22 cellular contexts compared by ENCODE assay signal in genomic region chr1:46280092-46280491, GRCh38. TPM values are rescaled to one million over a fixed set of nuclear protein-coding genes. Genes with fewer than 3 reads are reported as not detected.
A peak's percentile ranks its signal among the peaks of the same experiment; 100 is the strongest.
DNase-seq lines count a peak whose midpoint lies in the region; ATAC-seq, FAIRE-seq and TF ChIP-seq lines count a peak whose summit lies in the region.
"Had no signal": no experiment of that assay in that cellular context is flagged by ENCODE, and none has a peak within 500 bp of the region (broad histone marks: within the 10 kb centered on the region; RNA-seq: fewer than 3 reads in every experiment).

No MANE protein-coding gene starts in this region.

- no TSS peak for BruUV-seq in GM12878 (replicated peaks; lab: Mats Ljungman, UMichigan)

- CTCF ChIA-PET in GM12878 (lab: Yijun Ruan, JAX) = interaction anchor here (1.2 kb wide), 1 partner anchor 30 kb away, joined by 3 read pairs; no protein-coding TSS in a partner anchor

- intact Hi-C loops in GM12878 (cut with micrococcal nuclease; ENCODE audit: unreplicated experiment) = no loop called here

- no peak overlapping the region for H4K8ac ChIP-seq in trophoblast cell (ENCODE audit: low read depth, low read length)

- DNase-seq in DND-41 = no peak
- no peak for DNase-seq in GM12878 (ENCODE audit: low read depth, low spot score)
- DNase-seq in trophoblast cell = no peak
- DNase-seq in NCI-H187 treated with DMSO at 0.1 percent for 48 hours (lab: John Stamatoyannopoulos, UW) = no peak
- no peak for DNase-seq in NCI-H82 (lab: John Stamatoyannopoulos, UW)
- no peak for DNase-seq in C1 segment of cervical spinal cord (lab: John Stamatoyannopoulos, UW)
- DNase-seq: CD4-positive, alpha-beta T cell; CD8-positive, alpha-beta memory T cell; DMS 273 treated with DMSO at 0.1 percent for 48 hours; DMS79; GF-D8; H9 had no signal

- H2BK120ac ChIP-seq in trophoblast cell (ENCODE audit: insufficient read depth, low read length, poor library complexity) = no peak overlapping the region

- TF ChIP-seq RAD21 in GM12878 (IDR thresholded peaks at IDR 0.05; ENCODE audit: insufficient read depth, low read depth, low read length) = no peak

- TF ChIP-seq EP300 in GM12878 (IDR thresholded peaks at IDR 0.05; ENCODE audit: borderline replicate concordance in 1 of 2, control insufficient read depth in 1 of 2, low read depth in 2 of 2, low read length in 2 of 2) = no peak

- POLR2A ChIA-PET in GM12878 (lab: Charles Lee) = no interaction called here

- no peak overlapping the region for H3K18ac ChIP-seq in trophoblast cell (ENCODE audit: low read length)

- RAD21 ChIA-PET in GM12878 (lab: Charles Lee; ENCODE audit: unreplicated experiment) = no interaction called here

- no peak overlapping the region for H2BK5ac ChIP-seq in trophoblast cell (ENCODE audit: low read depth, low read length, poor library complexity)

- H3K36me3 ChIP-seq in DND-41 (ENCODE audit: insufficient read depth, low read length) (peaks cover 96% of the 10 kb centered on the region), GM12878 (ENCODE audit: control insufficient read depth in 2 of 2, insufficient read depth in 2 of 2, low read length in 1 of 2) (peaks cover 27 to 49% of the 10 kb centered on the region in 2 experiments), trophoblast cell (ENCODE audit: control insufficient read depth in 1 of 2, insufficient read depth in 2 of 2, low read length in 2 of 2) (peaks cover 33 to 54% of the 10 kb centered on the region in 2 experiments)

- in situ Hi-C loops in GM12878 (cut with MboI) = no loop called here

- H3K9me3 ChIP-seq in DND-41 (ENCODE audit: insufficient read depth, low read length, severe bottlenecking) (no peaks in the 10 kb centered on the region), GM12878 (replicated peaks; ENCODE audit: control insufficient read depth, insufficient read depth, low read length) (no peaks in the 10 kb centered on the region), trophoblast cell (ENCODE audit: insufficient read depth, low read depth, low read length) (no peaks in the 10 kb centered on the region)
- H3K9me3 ChIP-seq: BLaER1 had no signal

- H3K4me1 ChIP-seq in DND-41 (ENCODE audit: insufficient read depth, low read length) (peaks cover 9% of the 10 kb centered on the region), GM12878 (ENCODE audit: control insufficient read depth, insufficient read depth, low read length) (no peaks in the 10 kb centered on the region), trophoblast cell (ENCODE audit: control insufficient read depth in 1 of 2, insufficient read depth in 2 of 2, low read length in 2 of 2) (peaks cover 4 to 5% of the 10 kb centered on the region in 2 experiments)
- H3K4me1 ChIP-seq: BLaER1 had no signal

- H2AFZ ChIP-seq in DND-41 (ENCODE audit: low read depth, low read length) (no peak overlapping the region), GM12878 (ENCODE audit: control insufficient read depth, low read depth, low read length) (no peak overlapping the region), trophoblast cell (ENCODE audit: insufficient read depth, low read length, poor library complexity) (no peak overlapping the region)
- H2AFZ ChIP-seq: GM23338 had no signal

- H3K9ac ChIP-seq in DND-41 (ENCODE audit: low read depth, low read length) = no peak overlapping the region
- H3K9ac ChIP-seq in GM12878 (ENCODE audit: control insufficient read depth, insufficient read depth, low read length) = no peak overlapping the region
- H3K9ac ChIP-seq in trophoblast cell (ENCODE audit: low read length) = no peak overlapping the region
- H3K9ac ChIP-seq: BLaER1 had no signal

- peaks cover 5% of the 10 kb centered on the region for H3K79me2 ChIP-seq in DND-41 (ENCODE audit: insufficient read depth, low read length)
- H3K79me2 ChIP-seq in GM12878 (ENCODE audit: control insufficient read depth, insufficient read depth, low read length) = no peaks in the 10 kb centered on the region
- no peaks in the 10 kb centered on the region for H3K79me2 ChIP-seq in trophoblast cell (ENCODE audit: control insufficient read depth, insufficient read depth, low read length, poor library complexity)

- peak overlapping the region; percentile 20 for H4K12ac ChIP-seq in trophoblast cell (ENCODE audit: low read depth, low read length)

- no peak for FAIRE-seq in GM12878 (lab: Jason Lieb, UNC)
- FAIRE-seq: A204.1, D721Med, GM12892, GM19239 had no signal

- H3K27ac ChIP-seq in 22Rv1 = peak overlapping the region; percentile 27; the same call in 1 of the 2 replicates
- no peak overlapping the region for H3K27ac ChIP-seq in DND-41 (ENCODE audit: low read length)
- H3K27ac ChIP-seq in GM12878 (ENCODE audit: control insufficient read depth, insufficient read depth) = no peak overlapping the region
- H3K27ac ChIP-seq in trophoblast cell (ENCODE audit: low read depth, low read length) = no peak overlapping the region
- H3K27ac ChIP-seq: BLaER1 had no signal

- H3K23ac ChIP-seq in trophoblast cell (ENCODE audit: low read length) = no peak overlapping the region

- WGBS in GM12878 (ENCODE audit: insufficient coverage, insufficient replicate concordance, low lambda C conversion rate, missing lambda C conversion rate) = 96% methylated on average over 3 of the region's 3 CpGs
- no CpG with 5 or more reads among the region's 3 CpGs for WGBS in trophoblast cell (ENCODE audit: extremely low coverage, insufficient coverage, insufficient read length)

- TF ChIP-seq POLR2A in GM12878 (IDR thresholded peaks at IDR 0.05; ENCODE audit: low read depth, low read length) = no peak

- H3K4me2 ChIP-seq in DND-41 (ENCODE audit: insufficient read depth, low read length) = no peak overlapping the region
- no peak overlapping the region for H3K4me2 ChIP-seq in GM12878 (ENCODE audit: control insufficient read depth, insufficient read depth)
- no peak overlapping the region for H3K4me2 ChIP-seq in trophoblast cell (ENCODE audit: low read length)
- H3K4me2 ChIP-seq: BLaER1, GM23338 had no signal

- H3K4me3 ChIP-seq in DND-41 (ENCODE audit: low read depth in 1 of 2, low read length in 2 of 2) = no peak overlapping the region
- H3K4me3 ChIP-seq in GM12878 = no peak overlapping the region
- no peak overlapping the region for H3K4me3 ChIP-seq in trophoblast cell (ENCODE audit: low read depth, low read length)
- H3K4me3 ChIP-seq: BLaER1, GM23338 had no signal

- no peak overlapping the region for H2AK5ac ChIP-seq in trophoblast cell (ENCODE audit: low read length)

- H3K79me1 ChIP-seq in trophoblast cell (ENCODE audit: low read length) = no peaks in the 10 kb centered on the region

- ATAC-seq in DND-41 (ENCODE audit: insufficient read depth, low read depth) (0 out of 3 replicates have a peak, but pooled peaks have one; percentile 6), GM12878 (no peak), GM21723 (IDR thresholded peaks at IDR 0.05; ENCODE audit: unreplicated experiment) (no peak)
- ATAC-seq: GM23338, HCT116 had no signal

- no peak overlapping the region for H2BK12ac ChIP-seq in trophoblast cell (ENCODE audit: low read length)

- TF ChIP-seq CTCF in 22Rv1 (IDR thresholded peaks at IDR 0.05) (no peak), DND-41 (IDR thresholded peaks at IDR 0.05; ENCODE audit: borderline replicate concordance, extremely low read depth, low read length, poor library complexity, severe bottlenecking) (no peak), GM12878 (IDR thresholded peaks at IDR 0.05 in 2 of 3, conservative IDR thresholded peaks at IDR 0.05 in 1 of 3; ENCODE audit: control insufficient read depth in 2 of 3, extremely low read depth in 1 of 3, insufficient read depth in 1 of 3, low read depth in 3 of 3, low read length in 3 of 3) (no peak)

- H3K4ac ChIP-seq in trophoblast cell (ENCODE audit: low read depth, low read length) = no peak overlapping the region

- no peaks in the 10 kb centered on the region for H3K27me3 ChIP-seq in DND-41 (ENCODE audit: insufficient read depth, low read length, poor library complexity)
- no peaks in the 10 kb centered on the region for H3K27me3 ChIP-seq in GM12878 (replicated peaks in 1 of 2; ENCODE audit: control insufficient read depth in 2 of 2, insufficient read depth in 2 of 2, low read length in 1 of 2)
- no peaks in the 10 kb centered on the region for H3K27me3 ChIP-seq in trophoblast cell (ENCODE audit: insufficient read depth, low read length)
- H3K27me3 ChIP-seq: BLaER1 had no signal

- no peak overlapping the region for H4K91ac ChIP-seq in trophoblast cell (ENCODE audit: low read depth, low read length)

- H3K14ac ChIP-seq in trophoblast cell (ENCODE audit: low read length) = no peak overlapping the region

- SMC1A ChIA-PET in GM12878 (lab: Charles Lee; ENCODE audit: uncharacterized antibody, unreplicated experiment) = no interaction called here

- H4K20me1 ChIP-seq in DND-41 (ENCODE audit: insufficient read depth, low read length) (peaks cover 10% of the 10 kb centered on the region), GM12878 (ENCODE audit: control insufficient read depth, insufficient read depth) (no peaks in the 10 kb centered on the region)

RNA-seq across cellular contexts. Expression of gene LRRC41, which starts 23.3 kb away (rescaled TPM):
- total RNA-seq in GM12878 (2013; cell fraction: nucleolus; rRNA removed) = 65.4 and 65.5 TPM in 2 replicates
- 62.7 and 65.7 TPM in 2 replicates for total RNA-seq in GM12878 (2014; rRNA removed)
- 35.1 and 36.3 TPM in 2 replicates for total RNA-seq in GM12878 (2014; rRNA removed; fragmentation: Illumina TruSeq; extraction: Trizol)
- 56.7 and 57.7 TPM in 2 replicates for total RNA-seq in GM12878 (2021)
- 25.2 TPM for polyA plus RNA-seq in GM12878 (2011; ENCODE audit: low read depth)
- 25.3 and 43.3 TPM in 2 replicates for polyA plus RNA-seq in GM12878 (2011; rRNA removed)
- polyA plus RNA-seq in GM12878 (2011; cell fraction: cytosol; rRNA removed) = 50.6 and 56.7 TPM in 2 replicates
- polyA plus RNA-seq in GM12878 (2011; cell fraction: nucleus; rRNA removed) = 62.8 and 70.9 TPM in 2 replicates
- 42.1 and 42.9 TPM in 2 replicates for polyA plus RNA-seq in GM12878 (2012)
- polyA plus RNA-seq in GM12878 (2014; fragmentation: Illumina TruSeq; extraction: Trizol) = 18.5 and 40.1 TPM in 2 replicates
- polyA plus RNA-seq in GM12878 (2014; fragmentation: Nextera tagmentation; extraction: Ambion mirVana) = 10 to 100 TPM; 12.0 to 12.6 TPM
- polyA plus RNA-seq in GM12878 (2014; rRNA removed) = 53.8 and 55.6 TPM in 2 replicates
- polyA plus RNA-seq in GM12878 (2016; fragmentation: Nextera tagmentation; extraction: Ambion mirVana) = 10 to 100 TPM; 67.3 to 79.9 TPM
- 40.8 and 80.5 TPM in 2 replicates for polyA minus RNA-seq in GM12878 (2011; rRNA and poly(A)+ RNA removed)
- polyA minus RNA-seq in GM12878 (2011; cell fraction: cytosol; rRNA and poly(A)+ RNA removed) = 29.5 TPM in 2 replicates
- 21.6 and 34.4 TPM in 2 replicates for polyA minus RNA-seq in GM12878 (2011; cell fraction: nucleus; rRNA and poly(A)+ RNA removed)
- polyA plus RNA-seq in trophoblast cell (2013) = 43.6 and 44.3 TPM in 2 replicates

RNA-seq across cellular contexts. Expression of gene UQCRH, which starts 23.4 kb away (rescaled TPM):
- 169 and 182 TPM in 2 replicates for total RNA-seq in GM12878 (2013; cell fraction: nucleolus; rRNA removed)
- total RNA-seq in GM12878 (2014; rRNA removed) (522 and 625 TPM in 2 replicates), GM12878 (2014; rRNA removed; fragmentation: Illumina TruSeq; extraction: Trizol) (582 and 603 TPM in 2 replicates), GM12878 (2021) (363 and 392 TPM in 2 replicates)
- polyA plus RNA-seq in GM12878 (2011; ENCODE audit: low read depth) = 2,257 TPM
- polyA plus RNA-seq in GM12878 (2011; rRNA removed) (1,782 and 2,485 TPM in 2 replicates), GM12878 (2014; fragmentation: Illumina TruSeq; extraction: Trizol) (612 and 665 TPM in 2 replicates), GM12878 (2014; fragmentation: Nextera tagmentation; extraction: Ambion mirVana) (1,000 to 10,000 TPM; 1,451 to 1,539 TPM), GM12878 (2014; rRNA removed) (516 and 647 TPM in 2 replicates), GM12878 (2016; fragmentation: Nextera tagmentation; extraction: Ambion mirVana) (100 to 1,000 TPM; 574 to 652 TPM)
- 682 and 1,244 TPM in 2 replicates for polyA plus RNA-seq in GM12878 (2011; cell fraction: cytosol; rRNA removed)
- 369 and 418 TPM in 2 replicates for polyA plus RNA-seq in GM12878 (2011; cell fraction: nucleus; rRNA removed)
- 583 and 710 TPM in 2 replicates for polyA plus RNA-seq in GM12878 (2012)
- polyA minus RNA-seq in GM12878 (2011; rRNA and poly(A)+ RNA removed) = 164 and 195 TPM in 2 replicates
- polyA minus RNA-seq in GM12878 (2011; cell fraction: cytosol; rRNA and poly(A)+ RNA removed) = 98.8 and 102 TPM in 2 replicates
- polyA minus RNA-seq in GM12878 (2011; cell fraction: nucleus; rRNA and poly(A)+ RNA removed) = 46.1 and 63.4 TPM in 2 replicates
- polyA plus RNA-seq in trophoblast cell (2013) = 434 and 442 TPM in 2 replicates

RNA-seq across cellular contexts. Expression of gene RAD54L, which starts 32.5 kb away (rescaled TPM):
- total RNA-seq in GM12878 (2013; cell fraction: nucleolus; rRNA removed) = 15.3 and 17.4 TPM in 2 replicates
- total RNA-seq in GM12878 (2014; rRNA removed) (15.8 TPM in 2 replicates), GM12878 (2014; rRNA removed; fragmentation: Illumina TruSeq; extraction: Trizol) (12.4 and 12.9 TPM in 2 replicates), GM12878 (2021) (34.0 and 34.7 TPM in 2 replicates)
- polyA plus RNA-seq in GM12878 (2011; ENCODE audit: low read depth) = 7.4 TPM
- polyA plus RNA-seq in GM12878 (2011; rRNA removed) (8.9 and 17.6 TPM in 2 replicates), GM12878 (2014; fragmentation: Illumina TruSeq; extraction: Trizol) (26.5 and 35.5 TPM in 2 replicates), GM12878 (2014; fragmentation: Nextera tagmentation; extraction: Ambion mirVana) (10 to 100 TPM; 15.8 to 26.1 TPM), GM12878 (2014; rRNA removed) (21.1 and 24.5 TPM in 2 replicates), GM12878 (2016; fragmentation: Nextera tagmentation; extraction: Ambion mirVana) (10 to 100 TPM; 51.5 to 54.2 TPM)
- polyA plus RNA-seq in GM12878 (2011; cell fraction: cytosol; rRNA removed) = 24.1 and 27.9 TPM in 2 replicates
- polyA plus RNA-seq in GM12878 (2011; cell fraction: nucleus; rRNA removed) = 86.4 and 103 TPM in 2 replicates
- 10.6 and 18.3 TPM in 2 replicates for polyA plus RNA-seq in GM12878 (2012)
- polyA minus RNA-seq in GM12878 (2011; rRNA and poly(A)+ RNA removed) = 20.2 and 21.9 TPM in 2 replicates
- polyA minus RNA-seq in GM12878 (2011; cell fraction: cytosol; rRNA and poly(A)+ RNA removed) = 11.0 and 11.6 TPM in 2 replicates
- 9.6 and 19.3 TPM in 2 replicates for polyA minus RNA-seq in GM12878 (2011; cell fraction: nucleus; rRNA and poly(A)+ RNA removed)
- 9.1 and 9.9 TPM in 2 replicates for polyA plus RNA-seq in trophoblast cell (2013)
- polyA plus RNA-seq: CD14-positive monocyte had no signal
